1 cellular context compared by ENCODE assay signal in genomic region chr11:94128171-94128745, GRCh38.
TF ChIP-seq lines count a peak whose summit lies in the region.

No MANE protein-coding gene starts in this region.

TF ChIP-seq in HEK293, 187 proteins besides CTCF, POLR2A, EP300 and RAD21 (continued from another document):
- TF ChIP-seq ZBTB10 (tag by site-specific recombination; IDR thresholded peaks at IDR 0.05) (peak; percentile 54; the same call in 1 of the 2 replicates), ZNF24 (tag by site-specific recombination; IDR thresholded peaks at IDR 0.05) (peak; percentile 53; the same call in 1 of the 2 replicates), ZFHX2 (tag by site-specific recombination; conservative IDR thresholded peaks at IDR 0.05) (no peak)
- TF ChIP-seq, protein P1, sequence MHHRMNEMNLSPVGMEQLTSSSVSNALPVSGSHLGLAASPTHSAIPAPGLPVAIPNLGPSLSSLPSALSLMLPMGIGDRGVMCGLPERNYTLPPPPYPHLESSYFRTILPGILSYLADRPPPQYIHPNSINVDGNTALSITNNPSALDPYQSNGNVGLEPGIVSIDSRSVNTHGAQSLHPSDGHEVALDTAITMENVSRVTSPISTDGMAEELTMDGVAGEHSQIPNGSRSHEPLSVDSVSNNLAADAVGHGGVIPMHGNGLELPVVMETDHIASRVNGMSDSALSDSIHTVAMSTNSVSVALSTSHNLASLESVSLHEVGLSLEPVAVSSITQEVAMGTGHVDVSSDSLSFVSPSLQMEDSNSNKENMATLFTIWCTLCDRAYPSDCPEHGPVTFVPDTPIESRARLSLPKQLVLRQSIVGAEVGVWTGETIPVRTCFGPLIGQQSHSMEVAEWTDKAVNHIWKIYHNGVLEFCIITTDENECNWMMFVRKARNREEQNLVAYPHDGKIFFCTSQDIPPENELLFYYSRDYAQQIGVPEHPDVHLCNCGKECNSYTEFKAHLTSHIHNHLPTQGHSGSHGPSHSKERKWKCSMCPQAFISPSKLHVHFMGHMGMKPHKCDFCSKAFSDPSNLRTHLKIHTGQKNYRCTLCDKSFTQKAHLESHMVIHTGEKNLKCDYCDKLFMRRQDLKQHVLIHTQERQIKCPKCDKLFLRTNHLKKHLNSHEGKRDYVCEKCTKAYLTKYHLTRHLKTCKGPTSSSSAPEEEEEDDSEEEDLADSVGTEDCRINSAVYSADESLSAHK (tag by site-specific recombination; IDR thresholded peaks at IDR 0.05), result no peak; the same call in 1 of the 2 replicates
- TF ChIP-seq, protein P2, sequence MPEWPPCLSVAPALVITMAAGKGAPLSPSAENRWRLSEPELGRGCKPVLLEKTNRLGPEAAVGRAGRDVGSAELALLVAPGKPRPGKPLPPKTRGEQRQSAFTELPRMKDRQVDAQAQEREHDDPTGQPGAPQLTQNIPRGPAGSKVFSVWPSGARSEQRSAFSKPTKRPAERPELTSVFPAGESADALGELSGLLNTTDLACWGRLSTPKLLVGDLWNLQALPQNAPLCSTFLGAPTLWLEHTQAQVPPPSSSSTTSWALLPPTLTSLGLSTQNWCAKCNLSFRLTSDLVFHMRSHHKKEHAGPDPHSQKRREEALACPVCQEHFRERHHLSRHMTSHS (tag by site-specific recombination; IDR thresholded peaks at IDR 0.05), result no peak
